In genomic region chr19:53774011-53774410, GRCh38 we compare ENCODE assay signal across 33 cellular contexts. TPM values are rescaled to one million over a fixed set of nuclear protein-coding genes. Genes with fewer than 3 reads are reported as not detected.
"Had no signal": no experiment of that assay in that cellular context is flagged by ENCODE, and none has a peak within 500 bp of the region (broad histone marks: within the 10 kb centered on the region; RNA-seq: fewer than 3 reads in every experiment).

No MANE protein-coding gene starts in this region.

- H3K4me3 ChIP-seq: colonic mucosa, esophagus muscularis mucosa, gastroesophageal sphincter, heart right ventricle, left ventricle myocardium inferior, lower lobe of right lung, mucosa of descending colon, prostate gland, right atrium auricular region, smooth muscle cell, suprapubic skin, transverse colon had no signal

- DNase-seq: colonic mucosa; dermis blood vessel endothelial cell; effector CD4-positive, alpha-beta T cell; foreskin keratinocyte; heart right ventricle; hippocampal formation; kidney glomerular epithelial cell; left colon; left ventricle myocardium inferior; lower lobe of right lung; mucosa of descending colon; naive B cell; stimulated activated CD4-positive, alpha-beta T cell treated with anti-CD3 and anti-CD28 coated beads, Interleukin-12 subunit alpha, Interleukin-12 subunit beta, amount 100 ng/mL, for 4 hours; stimulated activated CD4-positive, alpha-beta T cell treated with anti-CD3 and anti-CD28 coated beads, Interleukin-1b, Interleukin-23, amount 100 ng/mL, for 48 hours; stimulated activated CD4-positive, alpha-beta T cell treated with anti-CD3 and anti-CD28 coated beads, Interleukin-4, amount 100 ng/mL, for 1 hour; stimulated activated CD8-positive, alpha-beta memory T cell treated with anti-CD3 and anti-CD28 coated beads, Interleukin-4, amount 100 ng/mL, for 48 hours; stimulated activated naive CD4-positive, alpha-beta T cell; stimulated activated naive CD8-positive, alpha-beta T cell treated with anti-CD3 and anti-CD28 coated beads, Interleukin-15, amount 100 ng/mL, for 72 hours; transverse colon had no signal

- H3K27ac ChIP-seq: colonic mucosa, esophagus muscularis mucosa, foreskin keratinocyte, gastroesophageal sphincter, heart right ventricle, left ventricle myocardium inferior, lower lobe of right lung, neutrophil, parathyroid adenoma, prostate gland, right atrium auricular region, suprapubic skin, transverse colon had no signal

- ATAC-seq: foreskin keratinocyte; gastroesophageal sphincter; heart right ventricle; left colon; lower lobe of right lung; mucosa of descending colon; natural killer cell treated with Interleukin-12 subunit alpha and Interleukin-12 subunit beta and Interleukin-15 and Interleukin-18, amount 100 ng/mL, for 72 hours; sciatic nerve; stimulated activated naive CD8-positive, alpha-beta T cell treated with anti-CD3 and anti-CD28 coated beads, Interleukin-15, amount 100 ng/mL, for 72 hours had no signal

- H3K36me3 Mint-ChIP-seq: naive B cell; natural killer cell treated with Interleukin-12 subunit alpha and Interleukin-12 subunit beta and Interleukin-15 and Interleukin-18, amount 100 ng/mL, for 72 hours had no signal

- H3K4me3 Mint-ChIP-seq: naive B cell; natural killer cell treated with Interleukin-12 subunit alpha and Interleukin-12 subunit beta and Interleukin-15 and Interleukin-18, amount 100 ng/mL, for 72 hours; neural crest cell; stimulated activated naive CD8-positive, alpha-beta T cell treated with anti-CD3 and anti-CD28 coated beads, Interleukin-15, amount 100 ng/mL, for 72 hours had no signal

- H3K9me3 Mint-ChIP-seq: naive B cell; natural killer cell treated with Interleukin-12 subunit alpha and Interleukin-12 subunit beta and Interleukin-15 and Interleukin-18, amount 100 ng/mL, for 72 hours; neural crest cell; stimulated activated naive CD8-positive, alpha-beta T cell treated with anti-CD3 and anti-CD28 coated beads, Interleukin-15, amount 100 ng/mL, for 72 hours had no signal

- H3K27ac Mint-ChIP-seq: natural killer cell treated with Interleukin-12 subunit alpha and Interleukin-12 subunit beta and Interleukin-15 and Interleukin-18, amount 100 ng/mL, for 72 hours; stimulated activated naive CD8-positive, alpha-beta T cell treated with anti-CD3 and anti-CD28 coated beads, Interleukin-15, amount 100 ng/mL, for 72 hours had no signal

- H3K4me1 Mint-ChIP-seq: naive B cell; stimulated activated naive CD8-positive, alpha-beta T cell treated with anti-CD3 and anti-CD28 coated beads, Interleukin-15, amount 100 ng/mL, for 72 hours had no signal

- H3K4me1 ChIP-seq: colonic mucosa, foreskin keratinocyte, gastroesophageal sphincter, heart right ventricle, left ventricle myocardium inferior, parathyroid adenoma, prostate gland, right atrium auricular region, suprapubic skin, transverse colon had no signal

- H3K9ac ChIP-seq: parathyroid adenoma had no signal

- H3K36me3 ChIP-seq: colonic mucosa, esophagus muscularis mucosa, gastroesophageal sphincter, heart right ventricle, left ventricle myocardium inferior, lower lobe of right lung, neutrophil, prostate gland, right atrium auricular region, suprapubic skin, transverse colon had no signal

- H3K9me3 ChIP-seq: colonic mucosa, esophagus muscularis mucosa, gastroesophageal sphincter, heart right ventricle, left ventricle myocardium inferior, lower lobe of right lung, mucosa of descending colon, neutrophil, prostate gland, right atrium auricular region, suprapubic skin, transverse colon had no signal

- H3K27me3 ChIP-seq: colonic mucosa, foreskin keratinocyte, right atrium auricular region had no signal

RNA-seq across cellular contexts. Expression of gene NLRP12, which starts 50.1 kb away (rescaled TPM):
- total RNA-seq: chondrocyte, epithelial cell of proximal tubule, fibroblast of lung, foreskin keratinocyte, neural crest cell had no signal
- polyA plus RNA-seq: fibroblast of lung, foreskin keratinocyte, smooth muscle cell had no signal
